Comparison of ENCODE assay signal across 21 cellular contexts in the genomic region with DNA sequence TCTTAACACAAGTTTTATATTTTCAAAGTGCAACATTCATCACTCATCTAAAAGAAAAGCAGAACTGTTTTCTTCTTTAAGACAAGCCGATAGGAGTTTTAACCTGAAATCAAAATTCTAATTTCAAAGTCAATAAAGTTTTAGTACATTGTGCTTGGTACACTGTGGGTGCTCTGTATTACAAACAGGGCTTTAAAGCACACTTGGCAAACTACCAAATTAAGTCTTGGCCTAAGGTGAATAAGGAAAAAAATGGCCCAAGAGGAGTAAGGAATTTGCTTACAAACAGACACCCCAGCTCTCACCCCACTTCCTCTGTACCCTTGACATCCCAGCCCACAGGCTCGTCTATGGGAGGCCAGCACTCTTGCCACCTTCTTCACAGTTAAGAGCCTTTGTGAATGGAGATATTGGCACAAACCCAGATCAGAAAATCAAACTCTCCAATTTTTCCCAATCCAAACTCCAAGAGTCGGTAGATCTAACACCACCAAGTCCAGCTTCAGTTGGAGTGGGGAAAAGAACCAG.
A peak's percentile ranks its signal among the peaks of the same experiment; 100 is the strongest.
DNase-seq lines count a peak whose midpoint lies in the region; ATAC-seq, FAIRE-seq and TF ChIP-seq lines count a peak whose summit lies in the region.
"Had no signal": no experiment of that assay in that cellular context is flagged by ENCODE, and none has a peak within 500 bp of the region (broad histone marks: within the 10 kb centered on the region; RNA-seq: fewer than 3 reads in every experiment).

No MANE protein-coding gene starts in this region.

- intact Hi-C loops in OCI-LY7 (cut with micrococcal nuclease; ENCODE audit: unreplicated experiment): loop anchor here (5.0 kb wide), 1 partner anchor 47 kb away; no protein-coding TSS in a partner anchor
- intact Hi-C loops in posterior cingulate gyrus (cut with DNase I): no loop called here

- peak; percentile 50 for FAIRE-seq in H54 (lab: Jason Lieb, UNC)
- FAIRE-seq: HepG2, TTC549 had no signal

- peak overlapping the region; percentile 59 for H3K27ac ChIP-seq in OCI-LY7 (ENCODE audit: low read depth, low read length, poor library complexity, severe bottlenecking)
- H3K27ac ChIP-seq: esophagus squamous epithelium, GM23248, tibial artery had no signal

- TF ChIP-seq CTCF in OCI-LY7 (conservative IDR thresholded peaks at IDR 0.05; ENCODE audit: low read length) (no peak), retinal pigment epithelial cell (conservative IDR thresholded peaks at IDR 0.05; ENCODE audit: low read depth, low read length) (no peak)

- CTCF ChIA-PET in OCI-LY7 (lab: Charles Lee; ENCODE audit: unreplicated experiment): no interaction called here

- ATAC-seq in HG03108 (IDR thresholded peaks at IDR 0.05; ENCODE audit: unreplicated experiment): no peak
- no peak for ATAC-seq in HG02623 (IDR thresholded peaks at IDR 0.05; ENCODE audit: unreplicated experiment)
- ATAC-seq: HepG2, sciatic nerve had no signal

- no peak for DNase-seq in H54 (ENCODE audit: insufficient read length, low spot score)
- no peak for DNase-seq in OCI-LY7 (ENCODE audit: low spot score)
- peak; percentile 14 for DNase-seq in iris pigment epithelial cell (ENCODE audit: low read depth)
- peak; percentile 8 for DNase-seq in retinal pigment epithelial cell (ENCODE audit: low read depth)
- no peak for DNase-seq in posterior cingulate gyrus
- DNase-seq in activated effector memory CD4-positive, alpha-beta T cell treated with Interleukin-2 at 50 U/mL for 16 hours: no peak
- DNase-seq: activated CD4-positive, alpha-beta T cell treated with anti-CD3 and anti-CD28 coated beads, Interleukin-2, amount 10 ng/mL, durations not matched to agents 7 days and 5 days; caudate nucleus; effector CD4-positive, alpha-beta T cell; esophagus squamous epithelium; GM23248; MG63; NCI-H187; NCI-H446; stimulated activated naive CD4-positive, alpha-beta T cell treated with Interleukin-2 at 50 U/mL for 16 hours; tibial artery had no signal

- no peaks in the 10 kb centered on the region for H3K9me3 ChIP-seq in OCI-LY7 (ENCODE audit: low read length)
- H3K9me3 ChIP-seq: esophagus squamous epithelium, MG63, tibial artery had no signal

- no TSS peak for BruUV-seq in OCI-LY7 (replicated peaks; lab: Mats Ljungman, UMichigan)

- H3K36me3 ChIP-seq in OCI-LY7 (ENCODE audit: insufficient read depth, low read length): peaks cover 3% of the 10 kb centered on the region; the same call in 1 of the 2 replicates
- H3K36me3 ChIP-seq: esophagus squamous epithelium, tibial artery had no signal

- peaks cover 67% of the 10 kb centered on the region for H3K4me1 ChIP-seq in OCI-LY7 (ENCODE audit: insufficient read depth, low read length, poor library complexity, severe bottlenecking)
- H3K4me1 ChIP-seq: tibial artery had no signal

- H2AFZ ChIP-seq in OCI-LY7 (ENCODE audit: low read length): no peak overlapping the region
- H2AFZ ChIP-seq: GM23248 had no signal

- H3K4me2 ChIP-seq in OCI-LY7 (ENCODE audit: low read length): peak overlapping the region; percentile 62

- H3K4me3 ChIP-seq in OCI-LY7 (ENCODE audit: low read depth, low read length, poor library complexity, severe bottlenecking) (no peak overlapping the region), retinal pigment epithelial cell (ENCODE audit: low read length) (no peak overlapping the region)
- H3K4me3 ChIP-seq: esophagus squamous epithelium, GM23248, MG63, tibial artery had no signal

- H3K79me2 ChIP-seq in OCI-LY7 (ENCODE audit: insufficient read depth, low read depth, low read length): peaks cover 6% of the 10 kb centered on the region; the same call in 1 of the 2 replicates

- POLR2A ChIA-PET in OCI-LY7 (lab: Charles Lee): no interaction called here

- no peaks in the 10 kb centered on the region for H3K9me2 ChIP-seq in OCI-LY7 (ENCODE audit: insufficient read depth, low read length)

- H4K20me1 ChIP-seq in OCI-LY7 (ENCODE audit: insufficient read depth, low read length): no peaks in the 10 kb centered on the region

- TF ChIP-seq POLR2A in H54 (IDR thresholded peaks at IDR 0.05; ENCODE audit: low read depth, low read length): no peak

Comparison
In these comparisons a context has a peak if more than half of its experiments do, and no peak if none do; other contexts are left out.
1. DNase-seq: peak in iris pigment epithelial cell (single experiment) and retinal pigment epithelial cell (single experiment); none in H54 (single experiment), OCI-LY7 (single experiment), posterior cingulate gyrus (0 of 10) and activated effector memory CD4-positive, alpha-beta T cell treated with Interleukin-2 at 50 U/mL for 16 hours (single experiment).